In the genomic region with DNA sequence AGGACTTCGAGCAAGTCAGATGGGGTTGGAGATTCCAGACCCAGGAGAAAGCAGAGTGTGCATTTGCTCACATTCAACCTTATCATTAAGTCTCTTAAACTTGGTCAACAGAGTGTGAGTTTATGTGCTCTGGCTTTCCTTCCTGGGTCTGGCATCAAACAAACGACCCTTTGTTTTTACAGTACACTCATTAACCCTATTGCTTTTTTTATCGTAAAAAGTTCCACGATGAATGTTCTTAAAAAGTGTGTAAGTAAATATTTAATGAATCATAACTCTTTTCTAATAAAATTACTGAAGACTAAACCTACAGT, we compare ENCODE assay signal across 8 cellular contexts. TPM values are rescaled to one million over a fixed set of nuclear protein-coding genes. Genes with fewer than 3 reads are reported as not detected.
DNase-seq lines count a peak whose midpoint lies in the region; ATAC-seq, FAIRE-seq and TF ChIP-seq lines count a peak whose summit lies in the region.

No MANE protein-coding gene starts in this region.

- no peaks in the 10 kb centered on the region for H3K9me3 Mint-ChIP-seq in activated naive CD4-positive, alpha-beta T cell treated with anti-CD3 and anti-CD28 coated beads, Interleukin-2, amount 10 ng/mL, durations not matched to agents 7 days and 5 days
- H3K9me3 Mint-ChIP-seq in activated CD8-positive, alpha-beta T cell treated with anti-CD3 and anti-CD28 coated beads, Interleukin-2, amount 10 ng/mL, durations not matched to agents 7 days and 5 days (ENCODE audit: insufficient read depth) = no peaks in the 10 kb centered on the region

- H3K79me2 ChIP-seq in keratinocyte (ENCODE audit: control insufficient read depth, insufficient read depth, low read length) = peaks cover 33% of the 10 kb centered on the region

- no peaks in the 10 kb centered on the region for H3K9me3 ChIP-seq in keratinocyte (ENCODE audit: control insufficient read depth, low read depth, low read length)

- no peak overlapping the region for H3K9ac ChIP-seq in keratinocyte (ENCODE audit: control insufficient read depth, extremely low read depth, insufficient read depth, low read length)

- peak overlapping the region; percentile 97 for H3K4me3 Mint-ChIP-seq in activated naive CD4-positive, alpha-beta T cell treated with anti-CD3 and anti-CD28 coated beads, Interleukin-2, amount 10 ng/mL, durations not matched to agents 7 days and 5 days
- peak overlapping the region; percentile 94 for H3K4me3 Mint-ChIP-seq in activated CD8-positive, alpha-beta T cell treated with anti-CD3 and anti-CD28 coated beads, Interleukin-2, amount 10 ng/mL, durations not matched to agents 7 days and 5 days

- H2AFZ ChIP-seq in keratinocyte (ENCODE audit: control insufficient read depth, low read length) = no peak overlapping the region

- no peaks in the 10 kb centered on the region for H3K4me1 ChIP-seq in keratinocyte (ENCODE audit: control insufficient read depth, extremely low read depth, insufficient read depth, low read length)

- POLR2A ChIA-PET in activated CD8-positive, alpha-beta T cell treated with anti-CD3 and anti-CD28 coated beads, Interleukin-2, amount 10 ng/mL, durations not matched to agents 7 days and 5 days (lab: Charles Lee) = no interaction called here

- peaks cover 4% of the 10 kb centered on the region for H3K27me3 Mint-ChIP-seq in activated naive CD4-positive, alpha-beta T cell treated with anti-CD3 and anti-CD28 coated beads, Interleukin-2, amount 10 ng/mL, durations not matched to agents 7 days and 5 days
- no peaks in the 10 kb centered on the region for H3K27me3 Mint-ChIP-seq in activated CD8-positive, alpha-beta T cell treated with anti-CD3 and anti-CD28 coated beads, Interleukin-2, amount 10 ng/mL, durations not matched to agents 7 days and 5 days (ENCODE audit: low read depth)

- H3K27me3 ChIP-seq in keratinocyte (ENCODE audit: control insufficient read depth, extremely low read depth, insufficient read depth, low read length) = no peaks in the 10 kb centered on the region

- no peaks in the 10 kb centered on the region for H3K36me3 ChIP-seq in keratinocyte (ENCODE audit: control insufficient read depth in 2 of 2, extremely low read depth in 1 of 2, insufficient read depth in 2 of 2, low read length in 2 of 2)

- CTCF ChIA-PET in activated naive CD4-positive, alpha-beta T cell treated with anti-CD3 and anti-CD28 coated beads, Interleukin-2, amount 10 ng/mL, durations not matched to agents 7 days and 5 days (lab: Charles Lee) = interaction anchor here (1.6 kb wide), 1 partner anchor 59 kb away, joined by 3 read pairs; no protein-coding TSS in a partner anchor
- CTCF ChIA-PET in activated CD8-positive, alpha-beta T cell treated with anti-CD3 and anti-CD28 coated beads, Interleukin-2, amount 10 ng/mL, durations not matched to agents 7 days and 5 days (lab: Charles Lee) = interaction anchor here (1.1 to 3.3 kb wide), 9 partner anchors 21 to 148 kb away, joined by 3 to 17 read pairs (median 4); no protein-coding TSS in a partner anchor

- H4K20me1 ChIP-seq in keratinocyte (ENCODE audit: control insufficient read depth, extremely low read depth, insufficient read depth, low read length) = no peaks in the 10 kb centered on the region

- TF ChIP-seq CTCF in keratinocyte (optimal IDR thresholded peaks at IDR 0.05 in 1 of 3, IDR thresholded peaks at IDR 0.05 in 1 of 3, conservative IDR thresholded peaks at IDR 0.05 in 1 of 3; ENCODE audit: extremely low read depth in 1 of 3, insufficient read depth in 2 of 3, low read length in 3 of 3) (no peak), omental fat pad (IDR thresholded peaks at IDR 0.05) (no peak)

- peak overlapping the region; percentile 94 for H3K27ac Mint-ChIP-seq in activated naive CD4-positive, alpha-beta T cell treated with anti-CD3 and anti-CD28 coated beads, Interleukin-2, amount 10 ng/mL, durations not matched to agents 7 days and 5 days
- peak overlapping the region; percentile 95 for H3K27ac Mint-ChIP-seq in activated CD8-positive, alpha-beta T cell treated with anti-CD3 and anti-CD28 coated beads, Interleukin-2, amount 10 ng/mL, durations not matched to agents 7 days and 5 days

- FAIRE-seq in keratinocyte (lab: Jason Lieb, UNC) = no peak

- H3K27ac ChIP-seq in keratinocyte (ENCODE audit: control insufficient read depth, insufficient read depth, low read length) (no peak overlapping the region), temporal lobe (ENCODE audit: low read depth, low read length) (peak overlapping the region; percentile 54)

- no peak for DNase-seq in activated naive CD4-positive, alpha-beta T cell treated with anti-CD3 and anti-CD28 coated beads, Interleukin-2, amount 10 ng/mL, durations not matched to agents 7 days and 5 days
- DNase-seq in activated naive CD4-positive, alpha-beta T cell (lab: John Stamatoyannopoulos, UW) = no peak
- no peak for DNase-seq in activated CD8-positive, alpha-beta T cell treated with anti-CD3 and anti-CD28 coated beads, Interleukin-2, amount 10 ng/mL, durations not matched to agents 7 days and 5 days
- DNase-seq in keratinocyte (ENCODE audit: low read depth, low spot score) (no peak), NK-92 (lab: John Stamatoyannopoulos, UW; ENCODE audit: unreplicated experiment) (no peak), omental fat pad (ENCODE audit: low spot score) (no peak)

- peaks cover 39% of the 10 kb centered on the region for H3K36me3 Mint-ChIP-seq in activated naive CD4-positive, alpha-beta T cell treated with anti-CD3 and anti-CD28 coated beads, Interleukin-2, amount 10 ng/mL, durations not matched to agents 7 days and 5 days
- peaks cover 33% of the 10 kb centered on the region for H3K36me3 Mint-ChIP-seq in activated CD8-positive, alpha-beta T cell treated with anti-CD3 and anti-CD28 coated beads, Interleukin-2, amount 10 ng/mL, durations not matched to agents 7 days and 5 days (ENCODE audit: low read depth)

- ATAC-seq in activated CD8-positive, alpha-beta T cell treated with anti-CD3 and anti-CD28 coated beads, Interleukin-2, amount 10 ng/mL, durations not matched to agents 7 days and 5 days = no peak
- ATAC-seq in GM19397 (IDR thresholded peaks at IDR 0.05; ENCODE audit: unreplicated experiment) (no peak), omental fat pad (ENCODE audit: low FRiP score) (no peak)

- no peak overlapping the region for H3K4me3 ChIP-seq in keratinocyte (ENCODE audit: control insufficient read depth in 2 of 3, extremely low read depth in 1 of 3, insufficient read depth in 2 of 3, low read depth in 1 of 3, low read length in 3 of 3)

- dilution Hi-C loops in keratinocyte (cut with MboI; ENCODE audit: extremely low pct_ligation_motif_present, low sequenced_read_pairs) = no loop called here

- H3K9me1 ChIP-seq in keratinocyte (ENCODE audit: control insufficient read depth, extremely low read depth, insufficient read depth, low read length) = no peaks in the 10 kb centered on the region

- H3K4me1 Mint-ChIP-seq in activated naive CD4-positive, alpha-beta T cell treated with anti-CD3 and anti-CD28 coated beads, Interleukin-2, amount 10 ng/mL, durations not matched to agents 7 days and 5 days = peaks cover 76% of the 10 kb centered on the region
- peaks cover 60% of the 10 kb centered on the region for H3K4me1 Mint-ChIP-seq in activated CD8-positive, alpha-beta T cell treated with anti-CD3 and anti-CD28 coated beads, Interleukin-2, amount 10 ng/mL, durations not matched to agents 7 days and 5 days (ENCODE audit: low read depth)

- H3K4me2 ChIP-seq in keratinocyte (ENCODE audit: control insufficient read depth, extremely low read depth, insufficient read depth, low read depth, low read length) = peak overlapping the region; percentile 76

RNA-seq across cellular contexts. Expression of gene FYN, which starts 2.5 kb away (rescaled TPM):
- 100 to 1,000 TPM; 148 to 154 TPM for total RNA-seq in activated CD8-positive, alpha-beta T cell treated with anti-CD3 and anti-CD28 coated beads, Interleukin-2, amount 10 ng/mL, durations not matched to agents 7 days and 5 days
- polyA plus RNA-seq in keratinocyte = 24.7 to 46.8 TPM (median 27.3 TPM) in 3 replicates
- 193 TPM for polyA plus RNA-seq in keratinocyte (2011; ENCODE audit: low read depth)
- polyA plus RNA-seq in keratinocyte (2011; cell fraction: cytosol; rRNA removed) = 30.2 and 37.1 TPM in 2 replicates
- polyA plus RNA-seq in keratinocyte (2011; cell fraction: nucleus; rRNA removed) = 60.3 and 73.6 TPM in 2 replicates
- 40.4 and 62.3 TPM in 2 replicates for polyA plus RNA-seq in keratinocyte (2012; ENCODE audit: low replicate concordance)
- polyA minus RNA-seq in keratinocyte = 33.5 to 71.8 TPM (median 53.0 TPM) in 3 replicates
- polyA minus RNA-seq in keratinocyte (2011; cell fraction: cytosol; rRNA and poly(A)+ RNA removed) = 43.5 TPM
- polyA minus RNA-seq in keratinocyte (2011; cell fraction: nucleus; rRNA and poly(A)+ RNA removed) = 36.9 and 67.8 TPM in 2 replicates
- total RNA-seq in temporal lobe (225 TPM), omental fat pad (100 to 1,000 TPM; 108 to 281 (median 186) TPM)
